23 cellular contexts compared by ENCODE assay signal in the genomic region with DNA sequence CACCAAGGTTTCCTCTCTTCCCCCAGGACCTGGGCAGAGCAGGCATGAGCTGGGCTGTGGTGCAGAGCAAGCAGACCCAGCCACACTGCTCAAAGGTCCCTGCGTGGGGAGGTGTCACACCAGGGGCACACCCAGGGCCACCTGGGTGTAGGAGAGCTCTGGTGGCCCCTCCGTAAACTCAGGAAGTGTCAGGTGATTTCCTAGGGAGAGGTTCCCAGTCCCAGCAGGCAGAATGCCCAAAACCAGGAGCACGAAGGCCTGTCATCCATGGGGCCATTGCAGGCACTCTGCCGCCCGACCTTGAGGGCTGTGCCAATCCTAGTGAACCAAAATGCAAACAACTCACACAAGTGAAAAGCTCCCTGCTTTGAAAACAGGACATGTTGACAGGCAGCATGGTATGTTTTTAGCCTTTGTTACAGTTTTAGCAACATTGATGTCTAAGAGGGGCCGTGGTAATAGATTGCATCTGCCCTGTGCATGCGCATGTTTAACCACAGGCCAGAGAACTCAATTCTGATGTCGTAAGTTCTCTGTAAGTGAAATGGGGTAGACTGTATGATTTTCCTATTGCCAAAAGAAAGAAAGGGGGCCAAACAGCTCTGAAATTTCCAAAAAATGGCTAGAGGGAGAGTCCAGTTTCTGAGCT. TPM values are rescaled to one million over a fixed set of nuclear protein-coding genes. Genes with fewer than 3 reads are reported as not detected.
DNase-seq lines count a peak whose midpoint lies in the region; ATAC-seq and TF ChIP-seq lines count a peak whose summit lies in the region.
"Had no signal": no experiment of that assay in that cellular context is flagged by ENCODE, and none has a peak within 500 bp of the region (broad histone marks: within the 10 kb centered on the region; RNA-seq: fewer than 3 reads in every experiment).

No MANE protein-coding gene starts in this region.

- no peak overlapping the region for H2AFZ ChIP-seq in SK-N-SH (ENCODE audit: low read depth)
- H2AFZ ChIP-seq in smooth muscle cell (ENCODE audit: low read depth), result no peak overlapping the region
- H2AFZ ChIP-seq: PC-9 had no signal

- H3F3A ChIP-seq in SK-N-SH (replicated peaks; ENCODE audit: insufficient read depth) (no peaks in the 10 kb centered on the region), smooth muscle cell (ENCODE audit: low read depth) (no peaks in the 10 kb centered on the region)

- CTCF ChIA-PET in SK-N-SH (lab: Yijun Ruan, JAX), result interaction anchor here (0.5 to 2.6 kb wide), 4 partner anchors 14 to 120 kb away, joined by 3 to 12 read pairs (median 3); no protein-coding TSS in a partner anchor

- POLR2A ChIA-PET in SK-N-SH (lab: Yijun Ruan, JAX), result interaction anchor here (0.6 kb wide), 1 partner anchor 26 kb away, joined by 3 read pairs; no protein-coding TSS in a partner anchor

- no peaks in the 10 kb centered on the region for H3K79me2 ChIP-seq in SK-N-SH (ENCODE audit: insufficient read depth)
- no peaks in the 10 kb centered on the region for H3K79me2 ChIP-seq in smooth muscle cell (ENCODE audit: low read depth)

- intact Hi-C loops in left colon (cut with DNase I, micrococcal nuclease), result no loop called here

- H3K4me1 ChIP-seq in SK-N-SH (ENCODE audit: control insufficient read depth in 1 of 2, insufficient read depth in 2 of 2, low read depth in 1 of 2, low read length in 1 of 2) (peaks cover 0 to 11% of the 10 kb centered on the region in 2 experiments; a peak in 1 of 4 replicates), smooth muscle cell (ENCODE audit: low read depth) (peaks cover 8% of the 10 kb centered on the region)
- H3K4me1 ChIP-seq: uterus had no signal

- H3K4me3 ChIP-seq in SK-N-SH (ENCODE audit: low read depth in 2 of 2, low read length in 1 of 2) (no peak overlapping the region), smooth muscle cell (no peak overlapping the region), MG63 (no peak overlapping the region)
- H3K4me3 ChIP-seq: A549, PC-9, uterus had no signal

- no peaks in the 10 kb centered on the region for H3K9me3 ChIP-seq in SK-N-SH
- no peaks in the 10 kb centered on the region for H3K9me3 ChIP-seq in T-helper 17 cell (ENCODE audit: control insufficient read depth, low read length, poor library complexity, severe bottlenecking)
- no peaks in the 10 kb centered on the region for H3K9me3 ChIP-seq in smooth muscle cell (replicated peaks; ENCODE audit: low read depth)
- no peaks in the 10 kb centered on the region for H3K9me3 ChIP-seq in MG63
- H3K9me3 ChIP-seq: A549, uterus had no signal

- no peaks in the 10 kb centered on the region for H3K36me3 ChIP-seq in SK-N-SH (replicated peaks in 1 of 2; ENCODE audit: control insufficient read depth in 1 of 2, insufficient read depth in 2 of 2, low read length in 1 of 2)
- no peaks in the 10 kb centered on the region for H3K36me3 ChIP-seq in smooth muscle cell (ENCODE audit: low read depth)
- no peaks in the 10 kb centered on the region for H3K36me3 ChIP-seq in MG63
- H3K36me3 ChIP-seq: uterus had no signal

- no peaks in the 10 kb centered on the region for H3K36me3 Mint-ChIP-seq in T-helper 17 cell (ENCODE audit: low read depth)
- H3K36me3 Mint-ChIP-seq: activated naive CD8-positive, alpha-beta T cell treated with anti-CD3 and anti-CD28 coated beads for 36 hours; stimulated activated naive B cell treated with anti-CD40 and anti-IgM and Interleukin-4, amounts not matched to agents 10 μg/mL and 1 μg/mL and 100 μg/mL, for 72 hours had no signal

- no peaks in the 10 kb centered on the region for H3K27me3 Mint-ChIP-seq in T-helper 17 cell
- H3K27me3 Mint-ChIP-seq: activated naive CD8-positive, alpha-beta T cell treated with anti-CD3 and anti-CD28 coated beads for 36 hours had no signal

- WGBS in SK-N-SH (ENCODE audit: low lambda C conversion rate), result 80% methylated on average over 8 of the region's 8 CpGs
- WGBS in smooth muscle cell (ENCODE audit: low lambda C conversion rate), result 71% methylated on average over 8 of the region's 8 CpGs

- peak overlapping the region; percentile 19 for H3K27ac Mint-ChIP-seq in T-helper 17 cell
- H3K27ac Mint-ChIP-seq: activated naive CD8-positive, alpha-beta T cell treated with anti-CD3 and anti-CD28 coated beads for 36 hours; progenitor cell of endocrine pancreas; stimulated activated naive B cell treated with anti-CD40 and anti-IgM and Interleukin-4, amounts not matched to agents 10 μg/mL and 1 μg/mL and 100 μg/mL, for 72 hours had no signal

- H3K4me2 ChIP-seq in SK-N-SH, result no peak overlapping the region
- no peak overlapping the region for H3K4me2 ChIP-seq in smooth muscle cell
- H3K4me2 ChIP-seq: A549, PC-9 had no signal

- H3K4me3 Mint-ChIP-seq in T-helper 17 cell, result no peak overlapping the region
- H3K4me3 Mint-ChIP-seq: activated naive CD8-positive, alpha-beta T cell treated with anti-CD3 and anti-CD28 coated beads for 36 hours; activated T-cell treated with anti-CD3 and anti-CD28 coated beads, Interleukin-2, amount 50 U/mL, for 4 hours; stimulated activated naive B cell treated with anti-CD40 and anti-IgM and Interleukin-4, amounts not matched to agents 10 μg/mL and 1 μg/mL and 100 μg/mL, for 72 hours had no signal

- no peak for TF ChIP-seq EP300 in SK-N-SH (IDR thresholded peaks at IDR 0.05; ENCODE audit: borderline replicate concordance in 1 of 2, low read depth in 1 of 2, low read length in 1 of 2)

- no peaks in the 10 kb centered on the region; the same call in 1 of the 2 replicates for H3K27me3 ChIP-seq in SK-N-SH (ENCODE audit: insufficient read depth)
- no peaks in the 10 kb centered on the region for H3K27me3 ChIP-seq in smooth muscle cell (ENCODE audit: low read depth)
- H3K27me3 ChIP-seq in MG63, result no peaks in the 10 kb centered on the region
- H3K27me3 ChIP-seq: uterus had no signal

- TF ChIP-seq CTCF in SK-N-SH (IDR thresholded peaks at IDR 0.05) (no peak), smooth muscle cell (IDR thresholded peaks at IDR 0.05; ENCODE audit: borderline replicate concordance, insufficient read depth, poor library complexity, severe bottlenecking) (no peak)

- H3K9me2 ChIP-seq in SK-N-SH, result no peaks in the 10 kb centered on the region

- TF ChIP-seq RAD21 in SK-N-SH (IDR thresholded peaks at IDR 0.05; ENCODE audit: low read length), result no peak

- no peak overlapping the region for H3K27ac ChIP-seq in SK-N-SH (ENCODE audit: low read depth in 2 of 2, low read length in 1 of 2)
- H3K27ac ChIP-seq in smooth muscle cell (ENCODE audit: low read depth), result peak overlapping the region; percentile 37
- H3K27ac ChIP-seq: A549, PC-9, uterus had no signal

- DNase-seq in SK-N-SH, result peak; percentile 26
- DNase-seq in T-helper 17 cell, result no peak
- DNase-seq in left colon, result peak in 1 of 2 donors; percentile 37
- no peak for DNase-seq in smooth muscle cell (lab: John Stamatoyannopoulos, UW; ENCODE audit: unreplicated experiment)
- no peak for DNase-seq in LoVo (ENCODE audit: low spot score)
- DNase-seq in SKM-1 (lab: John Stamatoyannopoulos, UW; ENCODE audit: unreplicated experiment), result no peak
- DNase-seq in MG63, result no peak
- DNase-seq: activated CD4-positive, alpha-beta T cell treated with anti-CD3 and anti-CD28 coated beads, Interleukin-2, amount 50 U/mL, for 1 hour; activated naive CD8-positive, alpha-beta T cell treated with anti-CD3 and anti-CD28 coated beads for 36 hours; activated T-cell treated with anti-CD3 and anti-CD28 coated beads, Interleukin-2, amount 50 U/mL, for 4 hours; effector memory CD4-positive, alpha-beta T cell; hippocampal formation; kidney glomerular epithelial cell; NCI-H1930; PC-9; stimulated activated naive B cell treated with anti-CD40 and anti-IgM and Interleukin-4, amounts not matched to agents 10 μg/mL and 1 μg/mL and 100 μg/mL, for 72 hours; uterus had no signal

- no peaks in the 10 kb centered on the region for H3K4me1 Mint-ChIP-seq in T-helper 17 cell

- no peaks in the 10 kb centered on the region for H4K20me1 ChIP-seq in SK-N-SH (ENCODE audit: insufficient read depth)
- H4K20me1 ChIP-seq in smooth muscle cell (ENCODE audit: low read depth), result no peaks in the 10 kb centered on the region

- ATAC-seq in SK-N-SH treated with all-trans-retinoic acid at 6 μM for 48 hours (no peak), T-helper 17 cell (no peak), left colon (peak; percentile 52)
- ATAC-seq: A549; activated T-cell treated with anti-CD3 and anti-CD28 coated beads, Interleukin-2, amount 50 U/mL, for 4 hours; stimulated activated naive B cell treated with anti-CD40 and anti-IgM and Interleukin-4, amounts not matched to agents 10 μg/mL and 1 μg/mL and 100 μg/mL, for 72 hours had no signal

- H3K9ac ChIP-seq in SK-N-SH (no peak overlapping the region), smooth muscle cell (ENCODE audit: low read depth) (no peak overlapping the region)

TF ChIP-seq in SK-N-SH, 30 proteins besides CTCF, POLR2A, EP300 and RAD21 (continues in another document):
- TF ChIP-seq ELF1 (IDR thresholded peaks at IDR 0.05) (no peak), TEAD4 (IDR thresholded peaks at IDR 0.05; ENCODE audit: borderline replicate concordance, insufficient read depth) (no peak), TCF12 (IDR thresholded peaks at IDR 0.05) (no peak), EZH2phosphoT487 (IDR thresholded peaks at IDR 0.05; ENCODE audit: borderline replicate concordance, low read depth) (no peak), MXI1 (IDR thresholded peaks at IDR 0.05; ENCODE audit: low read depth, low read length) (no peak), SMC3 (IDR thresholded peaks at IDR 0.05; ENCODE audit: low read depth, low read length) (no peak), MAX (IDR thresholded peaks at IDR 0.05; ENCODE audit: low read depth) (no peak)

TF ChIP-seq in SK-N-SH treated with all-trans-retinoic acid at 6 μM for 48 hours, 23 proteins besides CTCF, POLR2A, EP300 and RAD21 (continues in another document):
- TF ChIP-seq ZNF565 (CRISPR knock-in tag; conservative IDR thresholded peaks at IDR 0.05; ENCODE audit: low read depth) (no peak), ISL1 (CRISPR knock-in tag; IDR thresholded peaks at IDR 0.05) (no peak), TOX (CRISPR knock-in tag; IDR thresholded peaks at IDR 0.05; ENCODE audit: borderline replicate concordance) (no peak), TCF4 (CRISPR knock-in tag; IDR thresholded peaks at IDR 0.05; ENCODE audit: borderline replicate concordance) (no peak), ZNF8 (CRISPR knock-in tag; IDR thresholded peaks at IDR 0.05) (no peak), BACH2 (CRISPR knock-in tag; IDR thresholded peaks at IDR 0.05; ENCODE audit: borderline replicate concordance) (no peak)

RNA-seq across cellular contexts. Expression of gene CIBAR2, which starts 21.3 kb away (rescaled TPM):
- polyA plus RNA-seq in SK-N-SH (2012; rRNA removed) (0.15 and 0.24 TPM in 2 replicates), smooth muscle cell (not detected in 2 replicates)
- 0.17 and 0.23 TPM in 2 replicates for polyA plus RNA-seq in SK-N-SH (2012; cell fraction: cytosol; rRNA removed)
- 0.39 and 0.51 TPM in 2 replicates for polyA plus RNA-seq in SK-N-SH (2012; cell fraction: nucleus; rRNA removed)
- total RNA-seq in T-helper 17 cell (not detected), left colon (not detected), smooth muscle cell (not detected in 2 replicates)
- 0.72 TPM in 1 of 2 replicates, not detected in the other for total RNA-seq in MG63 (2014; rRNA removed; shearing (Covaris generic); ENCODE audit: low replicate concordance)
- total RNA-seq: activated naive CD8-positive, alpha-beta T cell treated with anti-CD3 and anti-CD28 coated beads for 36 hours; activated T-cell treated with anti-CD3 and anti-CD28 coated beads, Interleukin-2, amount 50 U/mL, for 4 hours; fibroblast of lung; LHCN-M2; NCI-H460; PC-9 had no signal
- polyA plus RNA-seq: A549, fibroblast of lung had no signal
